Comparison of ENCODE assay signal across 19 cellular contexts in genomic region chr5:61168951-61169350, GRCh38. TPM values are rescaled to one million over a fixed set of nuclear protein-coding genes. Genes with fewer than 3 reads are reported as not detected.
DNase-seq lines count a peak whose midpoint lies in the region; ATAC-seq and TF ChIP-seq lines count a peak whose summit lies in the region.
"Had no signal": no experiment of that assay in that cellular context is flagged by ENCODE, and none has a peak within 500 bp of the region (broad histone marks: within the 10 kb centered on the region; RNA-seq: fewer than 3 reads in every experiment).

No MANE protein-coding gene starts in this region.

- no peak overlapping the region for H3K14ac ChIP-seq in trophoblast cell (ENCODE audit: low read length)

- H3K4me3 Mint-ChIP-seq in GM23338 = no peak overlapping the region
- H3K4me3 Mint-ChIP-seq: B cell; CD4-positive, alpha-beta T cell; CD8-positive, alpha-beta T cell had no signal

- H3K36me3 Mint-ChIP-seq in GM23338 (ENCODE audit: low read depth) = peaks cover 10% of the 10 kb centered on the region; the same call in 2 of the 3 replicates
- H3K36me3 Mint-ChIP-seq: CD8-positive, alpha-beta T cell had no signal

- intact Hi-C loops in ovary (cut with DNase I) = no loop called here

- no peak overlapping the region for H3K56ac ChIP-seq in mesendoderm (ENCODE audit: low read length)

- peaks cover 22% of the 10 kb centered on the region for H3K4me1 ChIP-seq in GM23338 (ENCODE audit: insufficient read depth)
- H3K4me1 ChIP-seq in mesendoderm (ENCODE audit: control insufficient read depth, low read depth, low read length) = no peaks in the 10 kb centered on the region
- H3K4me1 ChIP-seq in trophoblast cell (ENCODE audit: control insufficient read depth in 1 of 2, insufficient read depth in 2 of 2, low read length in 2 of 2) = no peaks in the 10 kb centered on the region
- peaks cover under 1% of the 10 kb centered on the region for H3K4me1 ChIP-seq in ovary (ENCODE audit: insufficient read depth)
- H3K4me1 ChIP-seq: A549, Caco-2 had no signal

- H3K27ac ChIP-seq in GM23338 (ENCODE audit: low read depth) (no peak overlapping the region), SK-N-MC (peak overlapping the region; percentile 32; the same call in 1 of the 2 replicates), mesendoderm (ENCODE audit: low read depth, low read length) (no peak overlapping the region), trophoblast cell (ENCODE audit: low read depth, low read length) (no peak overlapping the region), ovary (no peak overlapping the region)
- H3K27ac ChIP-seq: 22Rv1; A549; BLaER1 treated with 17β-estradiol and CSF1 and Interleukin-3, amounts not matched to agents 10 nM and 100 nM; C4-2B had no signal

- H3K23ac ChIP-seq in mesendoderm (ENCODE audit: low read length) = no peak overlapping the region
- H3K23ac ChIP-seq in trophoblast cell (ENCODE audit: low read length) = no peak overlapping the region

- no peaks in the 10 kb centered on the region for H3K9me3 ChIP-seq in SK-N-MC (ENCODE audit: low read depth, low read length)
- no peaks in the 10 kb centered on the region for H3K9me3 ChIP-seq in trophoblast cell (ENCODE audit: insufficient read depth, low read depth, low read length)
- no peaks in the 10 kb centered on the region for H3K9me3 ChIP-seq in ovary
- H3K9me3 ChIP-seq: A549, Caco-2 had no signal

- no peak overlapping the region for H3K27ac Mint-ChIP-seq in GM23338
- H3K27ac Mint-ChIP-seq: B cell; CD4-positive, alpha-beta T cell; CD8-positive, alpha-beta T cell had no signal

- no peaks in the 10 kb centered on the region for H3F3A ChIP-seq in GM23338 (replicated peaks; ENCODE audit: low read depth)

- H3K18ac ChIP-seq in mesendoderm (ENCODE audit: low read length) = no peak overlapping the region
- no peak overlapping the region for H3K18ac ChIP-seq in trophoblast cell (ENCODE audit: low read length)

- H3K9ac ChIP-seq in SK-N-MC (ENCODE audit: insufficient read length) (no peak overlapping the region), mesendoderm (ENCODE audit: low read length) (no peak overlapping the region), trophoblast cell (ENCODE audit: low read length) (no peak overlapping the region)
- H3K9ac ChIP-seq: BLaER1 treated with 17β-estradiol and CSF1 and Interleukin-3, amounts not matched to agents 10 nM and 100 nM had no signal

- no peaks in the 10 kb centered on the region for H3K9me2 ChIP-seq in GM23338 (ENCODE audit: insufficient read depth)

- H4K8ac ChIP-seq in mesendoderm (ENCODE audit: low read depth, low read length) (no peak overlapping the region), trophoblast cell (ENCODE audit: low read depth, low read length) (no peak overlapping the region)

- no peak overlapping the region for H4K12ac ChIP-seq in trophoblast cell (ENCODE audit: low read depth, low read length)

- no peak for TF ChIP-seq EP300 in ovary (IDR thresholded peaks at IDR 0.05)

- TF ChIP-seq CTCF in GM23338 (conservative IDR thresholded peaks at IDR 0.05; ENCODE audit: low read depth in 2 of 2) (no peak), ovary (IDR thresholded peaks at IDR 0.05) (no peak)

- peaks cover 9% of the 10 kb centered on the region for H3K4me1 Mint-ChIP-seq in GM23338

- peaks cover 2% of the 10 kb centered on the region for H3K27me3 Mint-ChIP-seq in GM23338 (ENCODE audit: insufficient read depth, low read depth, poor library complexity)
- H3K27me3 Mint-ChIP-seq: B cell; CD4-positive, alpha-beta T cell had no signal

- WGBS in mesendoderm (ENCODE audit: extremely low coverage, insufficient coverage, low lambda C conversion rate) = 100% methylated on average over 3 of the region's 8 CpGs
- WGBS in trophoblast cell (ENCODE audit: extremely low coverage, insufficient coverage, insufficient read length) = 100% methylated on average over 1 of the region's 8 CpGs
- WGBS in ovary, 3 donors = 89 to 95% (median 92%) methylated on average over 8 of the region's 8 CpGs

- TF ChIP-seq POLR2A in ovary (IDR thresholded peaks at IDR 0.05) = no peak

- H2BK120ac ChIP-seq in mesendoderm (ENCODE audit: low read depth, low read length) (no peak overlapping the region), trophoblast cell (ENCODE audit: insufficient read depth, low read length, poor library complexity) (no peak overlapping the region)

- no peaks in the 10 kb centered on the region for H3K27me3 ChIP-seq in GM23338 (ENCODE audit: insufficient read depth)
- H3K27me3 ChIP-seq in mesendoderm (ENCODE audit: insufficient read depth, low read length, poor library complexity) = no peaks in the 10 kb centered on the region
- H3K27me3 ChIP-seq in trophoblast cell (ENCODE audit: insufficient read depth, low read length) = no peaks in the 10 kb centered on the region
- H3K27me3 ChIP-seq in ovary = no peaks in the 10 kb centered on the region
- H3K27me3 ChIP-seq: BLaER1 treated with 17β-estradiol and CSF1 and Interleukin-3, amounts not matched to agents 10 nM and 100 nM had no signal

- no peaks in the 10 kb centered on the region for H3K36me3 ChIP-seq in GM23338 (ENCODE audit: insufficient read depth)
- H3K36me3 ChIP-seq in SK-N-MC (ENCODE audit: insufficient read depth, low read length) = peaks cover 5% of the 10 kb centered on the region
- no peaks in the 10 kb centered on the region for H3K36me3 ChIP-seq in mesendoderm (ENCODE audit: control insufficient read depth, insufficient read depth, low read length)
- H3K36me3 ChIP-seq in trophoblast cell (ENCODE audit: control insufficient read depth in 1 of 2, insufficient read depth in 2 of 2, low read length in 2 of 2) = no peaks in the 10 kb centered on the region
- no peaks in the 10 kb centered on the region for H3K36me3 ChIP-seq in ovary
- H3K36me3 ChIP-seq: BLaER1 treated with 17β-estradiol and CSF1 and Interleukin-3, amounts not matched to agents 10 nM and 100 nM had no signal

- H3K4me3 ChIP-seq in GM23338 (no peak overlapping the region), SK-N-MC (no peak overlapping the region), mesendoderm (ENCODE audit: low read length) (no peak overlapping the region), trophoblast cell (ENCODE audit: low read depth, low read length) (no peak overlapping the region), ovary (no peak overlapping the region)
- H3K4me3 ChIP-seq: A549; BLaER1 treated with 17β-estradiol and CSF1 and Interleukin-3, amounts not matched to agents 10 nM and 100 nM had no signal

- peak overlapping the region; percentile 43; the same call in 1 of the 2 replicates for H3K4me2 ChIP-seq in GM23338
- H3K4me2 ChIP-seq in mesendoderm (ENCODE audit: low read length) = no peak overlapping the region
- H3K4me2 ChIP-seq in trophoblast cell (ENCODE audit: low read length) = no peak overlapping the region
- H3K4me2 ChIP-seq: A549; BLaER1 treated with 17β-estradiol and CSF1 and Interleukin-3, amounts not matched to agents 10 nM and 100 nM had no signal

- H3K4ac ChIP-seq in mesendoderm (ENCODE audit: low read depth, low read length) = no peak overlapping the region
- H3K4ac ChIP-seq in trophoblast cell (ENCODE audit: low read depth, low read length) = no peak overlapping the region

- H3K79me2 ChIP-seq in GM23338 (replicated peaks; ENCODE audit: insufficient read depth) (peaks cover 11% of the 10 kb centered on the region), mesendoderm (ENCODE audit: control insufficient read depth, insufficient read depth, low read length) (peaks cover under 1% of the 10 kb centered on the region), trophoblast cell (ENCODE audit: control insufficient read depth, insufficient read depth, low read length, poor library complexity) (no peaks in the 10 kb centered on the region)

- H2BK5ac ChIP-seq in mesendoderm (ENCODE audit: low read length) (no peak overlapping the region), trophoblast cell (ENCODE audit: low read depth, low read length, poor library complexity) (no peak overlapping the region)

- no peak overlapping the region for H2AFZ ChIP-seq in GM23338
- H2AFZ ChIP-seq in trophoblast cell (ENCODE audit: insufficient read depth, low read length, poor library complexity) = no peak overlapping the region

- ATAC-seq in GM23338 (no peak), GM19455 (IDR thresholded peaks at IDR 0.05; ENCODE audit: unreplicated experiment) (no peak)
- ATAC-seq: A549; CD8-positive, alpha-beta T cell had no signal

- no peaks in the 10 kb centered on the region; the same call in 1 of the 2 replicates for H4K20me1 ChIP-seq in GM23338 (replicated peaks; ENCODE audit: insufficient read depth)
- H4K20me1 ChIP-seq: BLaER1 treated with 17β-estradiol and CSF1 and Interleukin-3, amounts not matched to agents 10 nM and 100 nM had no signal

- no peak overlapping the region for H4K91ac ChIP-seq in trophoblast cell (ENCODE audit: low read depth, low read length)

- H2BK15ac ChIP-seq in mesendoderm (replicated peaks; ENCODE audit: low read depth) = no peak overlapping the region

- peaks cover 8% of the 10 kb centered on the region; the same call in 2 of the 3 replicates for H3K9me3 Mint-ChIP-seq in GM23338
- H3K9me3 Mint-ChIP-seq: CD4-positive, alpha-beta T cell; CD8-positive, alpha-beta T cell had no signal

- H4K5ac ChIP-seq in mesendoderm (ENCODE audit: low read length) = no peak overlapping the region

- H3K79me1 ChIP-seq in mesendoderm (ENCODE audit: low read length) (no peaks in the 10 kb centered on the region), trophoblast cell (ENCODE audit: low read length) (no peaks in the 10 kb centered on the region)

- H2BK12ac ChIP-seq in trophoblast cell (ENCODE audit: low read length) = no peak overlapping the region

- no peak overlapping the region for H2AK5ac ChIP-seq in mesendoderm (ENCODE audit: low read length)
- no peak overlapping the region for H2AK5ac ChIP-seq in trophoblast cell (ENCODE audit: low read length)

- DNase-seq in GM23338 (ENCODE audit: low spot score) = no peak
- no peak for DNase-seq in SK-N-MC (ENCODE audit: low read depth, low spot score)
- peak; percentile 60 for DNase-seq in mesendoderm
- DNase-seq in trophoblast cell = peak; percentile 9 to 70
- DNase-seq in ovary = no peak
- no peak for DNase-seq in islet precursor cell
- DNase-seq: AML-193; Caco-2; Calu3; CD4-positive, alpha-beta T cell; CD8-positive, alpha-beta T cell; DMS79 treated with DMSO at 0.1 percent for 48 hours; GF-D8 had no signal

TF ChIP-seq in GM23338, 12 proteins besides CTCF, POLR2A, EP300 and RAD21 (continues in another document):
- TF ChIP-seq EZH2phosphoT487 (IDR thresholded peaks at IDR 0.05; ENCODE audit: unreplicated experiment) (no peak), EZH2 (IDR thresholded peaks at IDR 0.05; ENCODE audit: low read depth, unreplicated experiment) (no peak), JUNB (IDR thresholded peaks at IDR 0.05; ENCODE audit: unreplicated experiment) (no peak), POLR2AphosphoS5 (IDR thresholded peaks at IDR 0.05; ENCODE audit: low read depth) (no peak), ZNF114 (CRISPR knock-in tag; IDR thresholded peaks at IDR 0.05) (no peak), STAT1 (IDR thresholded peaks at IDR 0.05; ENCODE audit: unreplicated experiment) (no peak), NANOG (IDR thresholded peaks at IDR 0.05; ENCODE audit: borderline replicate concordance) (no peak)

RNA-seq across cellular contexts. Expression of gene SMIM15, which starts 6.7 kb away (rescaled TPM):
- 33.4 and 45.7 TPM in 2 replicates for total RNA-seq in GM23338 (2014; rRNA removed; shearing (Covaris generic))
- polyA plus RNA-seq in GM23338 (2016; fragmentation: Nextera tagmentation; extraction: Ambion mirVana) (42.2 and 53.9 TPM in 2 replicates), ovary (10 to 100 TPM; 26.1 to 39.7 TPM)
- 64.7 TPM for polyA plus RNA-seq in mesendoderm (2013, experiment 1 of 2)
- 62.3 TPM for polyA plus RNA-seq in mesendoderm (2013, experiment 2 of 2)
- polyA plus RNA-seq in trophoblast cell (2013) = 36.5 and 39.5 TPM in 2 replicates
- total RNA-seq in ovary = 10 to 100 TPM; 17.6 to 59.3 (median 42.4) TPM

Comparison
In these comparisons a context has a peak if more than half of its experiments do, and no peak if none do; other contexts are left out.
1. DNase-seq: peak in mesendoderm (single experiment) and trophoblast cell (2 of 2); none in GM23338 (single experiment), SK-N-MC (single experiment), ovary (0 of 5) and islet precursor cell (single experiment).